Comparison of ENCODE assay signal across 10 cellular contexts in genomic region chr1:12511516-12512468, GRCh38.
DNase-seq lines count a peak whose midpoint lies in the region; ATAC-seq and TF ChIP-seq lines count a peak whose summit lies in the region.
"Had no signal": no experiment of that assay in that cellular context is flagged by ENCODE, and none has a peak within 500 bp of the region (broad histone marks: within the 10 kb centered on the region; RNA-seq: fewer than 3 reads in every experiment).

No MANE protein-coding gene starts in this region.

- no peak for DNase-seq in activated CD4-positive, alpha-beta T cell treated with anti-CD3 and anti-CD28 coated beads, Interleukin-2, amount 10 ng/mL, durations not matched to agents 7 days and 5 days
- DNase-seq in activated CD4-positive, alpha-beta T cell treated with anti-CD3 and anti-CD28 coated beads, Interleukin-2, amount 50 U/mL, for 1 hour: no peak
- no peak for DNase-seq in ascending aorta (ENCODE audit: low spot score in 2 of 2)
- DNase-seq in left lobe of liver (ENCODE audit: low spot score): no peak
- no peak for DNase-seq in prostate gland (ENCODE audit: low spot score)
- DNase-seq: NCI-H1694 had no signal

- TF ChIP-seq CTCF in ascending aorta (IDR thresholded peaks at IDR 0.05): no peak
- TF ChIP-seq CTCF in prostate gland (IDR thresholded peaks at IDR 0.05): no peak

- H3K4me3 ChIP-seq in ascending aorta (no peak overlapping the region), prostate gland (no peak overlapping the region)

- peaks cover 7 to 12% of the 10 kb centered on the region in 2 donors for H3K4me1 ChIP-seq in ascending aorta
- H3K4me1 ChIP-seq in prostate gland (replicated peaks): no peaks in the 10 kb centered on the region

- no peaks in the 10 kb centered on the region for H3K27me3 Mint-ChIP-seq in activated CD4-positive, alpha-beta T cell treated with anti-CD3 and anti-CD28 coated beads, Interleukin-2, amount 10 ng/mL, durations not matched to agents 7 days and 5 days

- ATAC-seq in left lobe of liver (peak; percentile 15), HG03469 (IDR thresholded peaks at IDR 0.05; ENCODE audit: unreplicated experiment) (no peak), HG03521 (IDR thresholded peaks at IDR 0.05; ENCODE audit: unreplicated experiment) (no peak)
- ATAC-seq: esophagus mucosa had no signal

- POLR2A ChIA-PET in activated CD4-positive, alpha-beta T cell treated with anti-CD3 and anti-CD28 coated beads, Interleukin-2, amount 10 ng/mL, durations not matched to agents 7 days and 5 days (lab: Charles Lee): interaction anchor here (0.7 to 1.6 kb wide), 3 partner anchors 74 to 93 kb away, joined by 3 to 5 read pairs (median 4); no protein-coding TSS in a partner anchor

- TF ChIP-seq POLR2A in prostate gland (IDR thresholded peaks at IDR 0.05): no peak

- no peaks in the 10 kb centered on the region for H3K9me3 ChIP-seq in ascending aorta
- H3K9me3 ChIP-seq in prostate gland: no peaks in the 10 kb centered on the region

- peak overlapping the region; percentile 99 for H3K27ac Mint-ChIP-seq in activated CD4-positive, alpha-beta T cell treated with anti-CD3 and anti-CD28 coated beads, Interleukin-2, amount 10 ng/mL, durations not matched to agents 7 days and 5 days

- H3K4me1 Mint-ChIP-seq in activated CD4-positive, alpha-beta T cell treated with anti-CD3 and anti-CD28 coated beads, Interleukin-2, amount 10 ng/mL, durations not matched to agents 7 days and 5 days: peaks cover 47% of the 10 kb centered on the region

- peaks cover 47% of the 10 kb centered on the region for H3K36me3 Mint-ChIP-seq in activated CD4-positive, alpha-beta T cell treated with anti-CD3 and anti-CD28 coated beads, Interleukin-2, amount 10 ng/mL, durations not matched to agents 7 days and 5 days (ENCODE audit: low read depth)

- H3K4me3 Mint-ChIP-seq in activated CD4-positive, alpha-beta T cell treated with anti-CD3 and anti-CD28 coated beads, Interleukin-2, amount 10 ng/mL, durations not matched to agents 7 days and 5 days: peak overlapping the region; percentile 77

- intact Hi-C loops in ascending aorta (cut with DNase I) (no loop called here), prostate gland (cut with DNase I) (no loop called here)

- H3K27ac ChIP-seq in ascending aorta (peak overlapping the region; percentile 87 to 91), temporal lobe (ENCODE audit: low read depth, low read length) (peak overlapping the region; percentile 46), prostate gland (no peak overlapping the region)

- peaks cover 2% of the 10 kb centered on the region for H3K9me3 Mint-ChIP-seq in activated CD4-positive, alpha-beta T cell treated with anti-CD3 and anti-CD28 coated beads, Interleukin-2, amount 10 ng/mL, durations not matched to agents 7 days and 5 days

- CTCF ChIA-PET in activated CD4-positive, alpha-beta T cell treated with anti-CD3 and anti-CD28 coated beads, Interleukin-2, amount 10 ng/mL, durations not matched to agents 7 days and 5 days (lab: Charles Lee): interaction anchor here (0.7 kb wide), 1 partner anchor 33 kb away, joined by 3 read pairs; no protein-coding TSS in a partner anchor

- H3K36me3 ChIP-seq in ascending aorta (peaks cover 19 to 20% of the 10 kb centered on the region in 2 donors), prostate gland (no peaks in the 10 kb centered on the region)

- no peaks in the 10 kb centered on the region for H3K27me3 ChIP-seq in ascending aorta
- no peaks in the 10 kb centered on the region for H3K27me3 ChIP-seq in prostate gland (replicated peaks; ENCODE audit: insufficient read depth)

- WGBS in prostate gland: 88% methylated on average over 13 of the region's 13 CpGs

Comparison
In these comparisons a context has a peak if more than half of its experiments do, and no peak if none do; other contexts are left out.
1. H3K27ac ChIP-seq: peak in ascending aorta (2 of 2) and temporal lobe (single experiment); none in prostate gland (0 of 2).